In genomic region chr18:70021498-70021897, GRCh38 we compare ENCODE assay signal across 1 cellular context.
TF ChIP-seq lines count a peak whose summit lies in the region.

No MANE protein-coding gene starts in this region.

TF ChIP-seq in HepG2, 621 proteins besides CTCF, POLR2A, EP300 and RAD21:
- TF ChIP-seq, protein P1, sequence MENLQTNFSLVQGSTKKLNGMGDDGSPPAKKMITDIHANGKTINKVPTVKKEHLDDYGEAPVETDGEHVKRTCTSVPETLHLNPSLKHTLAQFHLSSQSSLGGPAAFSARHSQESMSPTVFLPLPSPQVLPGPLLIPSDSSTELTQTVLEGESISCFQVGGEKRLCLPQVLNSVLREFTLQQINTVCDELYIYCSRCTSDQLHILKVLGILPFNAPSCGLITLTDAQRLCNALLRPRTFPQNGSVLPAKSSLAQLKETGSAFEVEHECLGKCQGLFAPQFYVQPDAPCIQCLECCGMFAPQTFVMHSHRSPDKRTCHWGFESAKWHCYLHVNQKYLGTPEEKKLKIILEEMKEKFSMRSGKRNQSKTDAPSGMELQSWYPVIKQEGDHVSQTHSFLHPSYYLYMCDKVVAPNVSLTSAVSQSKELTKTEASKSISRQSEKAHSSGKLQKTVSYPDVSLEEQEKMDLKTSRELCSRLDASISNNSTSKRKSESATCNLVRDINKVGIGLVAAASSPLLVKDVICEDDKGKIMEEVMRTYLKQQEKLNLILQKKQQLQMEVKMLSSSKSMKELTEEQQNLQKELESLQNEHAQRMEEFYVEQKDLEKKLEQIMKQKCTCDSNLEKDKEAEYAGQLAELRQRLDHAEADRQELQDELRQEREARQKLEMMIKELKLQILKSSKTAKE (CRISPR knock-in tag; IDR thresholded peaks at IDR 0.05; ENCODE audit: borderline replicate concordance) = no peak
- no peak for TF ChIP-seq RFX3 (CRISPR knock-in tag; IDR thresholded peaks at IDR 0.05)
- TF ChIP-seq HMGA1 (CRISPR knock-in tag; conservative IDR thresholded peaks at IDR 0.05) = no peak
- no peak for TF ChIP-seq FOXA3 (CRISPR knock-in tag; IDR thresholded peaks at IDR 0.05)
- TF ChIP-seq TRIM22 (IDR thresholded peaks at IDR 0.05) = no peak
- no peak for TF ChIP-seq ETV6 (CRISPR knock-in tag; conservative IDR thresholded peaks at IDR 0.05)
- no peak for TF ChIP-seq ZNF891 (CRISPR knock-in tag; IDR thresholded peaks at IDR 0.05)
